1 cellular context compared by ENCODE assay signal in the genomic region with DNA sequence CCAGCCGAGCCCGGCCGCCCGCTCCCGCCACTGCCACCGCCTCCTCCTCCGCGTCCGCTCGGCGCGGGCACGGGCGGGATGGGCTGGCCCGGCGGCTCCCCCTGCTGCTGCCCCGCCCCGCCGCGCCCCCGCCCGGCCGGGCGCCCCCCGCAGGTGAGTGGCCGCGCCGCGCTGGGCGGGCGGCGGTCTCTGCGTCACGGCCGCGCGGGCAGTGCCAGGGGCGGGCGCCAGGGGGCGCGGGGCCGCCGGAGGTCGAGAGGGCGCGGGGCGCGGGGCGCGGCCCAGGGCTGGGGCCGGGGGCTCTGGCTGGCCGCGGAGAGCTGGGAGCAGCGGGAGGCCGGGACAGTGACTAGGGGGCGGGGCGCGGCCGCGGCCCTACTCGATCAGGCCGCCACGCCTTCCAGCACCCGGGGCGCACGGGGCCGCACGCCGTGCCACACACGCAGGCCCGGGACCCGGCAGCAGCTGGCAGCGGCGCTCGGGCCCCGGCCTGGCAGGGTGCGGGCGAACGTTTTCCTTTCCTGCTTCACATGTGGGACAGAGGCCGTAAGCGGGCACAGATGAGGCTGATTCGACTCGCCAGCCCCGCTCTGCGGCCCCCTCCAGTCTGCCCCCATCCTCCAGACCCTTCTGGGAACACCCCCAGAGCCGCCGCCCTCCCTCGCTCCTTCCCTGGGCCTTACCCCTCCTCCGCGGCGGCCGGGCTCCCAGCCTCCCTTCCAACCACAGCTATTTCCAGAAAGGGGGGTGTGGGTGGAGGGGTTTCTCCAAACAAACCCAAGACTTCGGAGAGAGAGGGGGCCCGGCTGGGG.
A peak's percentile ranks its signal among the peaks of the same experiment; 100 is the strongest.
TF ChIP-seq lines count a peak whose summit lies in the region.

No MANE protein-coding gene starts in this region.

TF ChIP-seq in H1, 55 proteins besides CTCF, POLR2A, EP300 and RAD21:
- TF ChIP-seq RNF2 (IDR thresholded peaks at IDR 0.05; ENCODE audit: borderline replicate concordance, low read depth, low read length, missing control alignments, poor library complexity, severe bottlenecking) (no peak), RFX5 (IDR thresholded peaks at IDR 0.05; ENCODE audit: borderline replicate concordance, low read depth, low read length) (no peak), CBX8 (IDR thresholded peaks at IDR 0.05; ENCODE audit: borderline replicate concordance, low read depth, low read length) (no peak), SUZ12 (IDR thresholded peaks at IDR 0.05; ENCODE audit: low read length) (no peak), CHD2 (IDR thresholded peaks at IDR 0.05; ENCODE audit: low read length) (no peak), KDM4A (IDR thresholded peaks at IDR 0.05; ENCODE audit: low read depth, low read length, severe bottlenecking) (peak; percentile 48), SIN3A (conservative IDR thresholded peaks at IDR 0.05 in 1 of 2, IDR thresholded peaks at IDR 0.05 in 1 of 2; ENCODE audit: low read depth in 1 of 2, low read length in 2 of 2) (0 out of 4 replicates have a peak, but pooled peaks of 1 of the 2 experiments have one; percentile 33), CREB1 (IDR thresholded peaks at IDR 0.05) (peak; percentile 51; the same call in 1 of the 2 replicates)
